In the genomic region with DNA sequence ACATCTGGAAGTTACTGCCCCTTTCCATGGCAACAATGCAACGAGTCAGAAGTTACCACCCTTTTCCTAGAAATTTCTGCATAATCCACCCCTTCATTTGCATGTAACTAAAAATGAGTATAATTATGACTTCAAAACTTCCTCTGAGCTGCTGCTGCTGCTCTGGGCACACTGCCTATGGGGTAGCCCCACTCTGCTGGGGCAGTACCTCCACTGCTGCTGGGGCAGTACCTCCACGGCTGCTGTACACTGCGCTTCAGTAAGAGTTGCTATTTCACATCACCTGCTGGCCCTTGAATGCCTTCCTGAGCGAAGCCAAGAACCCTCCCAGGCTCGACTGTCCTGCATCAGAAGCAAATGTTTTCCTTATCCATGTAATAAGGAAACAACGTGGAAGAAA, we compare ENCODE assay signal across 14 cellular contexts.
A peak's percentile ranks its signal among the peaks of the same experiment; 100 is the strongest.
DNase-seq lines count a peak whose midpoint lies in the region; ATAC-seq, FAIRE-seq and TF ChIP-seq lines count a peak whose summit lies in the region.
"Had no signal": no experiment of that assay in that cellular context is flagged by ENCODE, and none has a peak within 500 bp of the region (broad histone marks: within the 10 kb centered on the region; RNA-seq: fewer than 3 reads in every experiment).

No MANE protein-coding gene starts in this region.

- no peak for TF ChIP-seq CTCF in activated CD8-positive, alpha-beta T cell treated with anti-CD3 and anti-CD28 coated beads for 36 hours (IDR thresholded peaks at IDR 0.05)
- no peak for TF ChIP-seq CTCF in chondrocyte (IDR thresholded peaks at IDR 0.05)

- no peak overlapping the region for H3K4me3 Mint-ChIP-seq in activated CD8-positive, alpha-beta T cell treated with anti-CD3 and anti-CD28 coated beads for 36 hours
- no peak overlapping the region for H3K4me3 Mint-ChIP-seq in activated CD8-positive, alpha-beta T cell treated with anti-CD3 and anti-CD28 coated beads, Interleukin-2, amount 10 ng/mL, durations not matched to agents 7 days and 5 days
- H3K4me3 Mint-ChIP-seq in chondrocyte (ENCODE audit: unreplicated experiment) = no peak overlapping the region
- H3K4me3 Mint-ChIP-seq: CD4-positive, CD25-positive, alpha-beta regulatory T cell had no signal

- CTCF ChIA-PET in activated CD8-positive, alpha-beta T cell treated with anti-CD3 and anti-CD28 coated beads for 36 hours (lab: Charles Lee) = no interaction called here
- CTCF ChIA-PET in activated CD8-positive, alpha-beta T cell treated with anti-CD3 and anti-CD28 coated beads, Interleukin-2, amount 10 ng/mL, durations not matched to agents 7 days and 5 days (lab: Charles Lee) = no interaction called here

- peak; percentile 62 for ATAC-seq in activated CD8-positive, alpha-beta T cell treated with anti-CD3 and anti-CD28 coated beads for 36 hours
- no peak for ATAC-seq in activated CD8-positive, alpha-beta T cell treated with anti-CD3 and anti-CD28 coated beads, Interleukin-2, amount 10 ng/mL, durations not matched to agents 7 days and 5 days
- ATAC-seq in HG02610 (IDR thresholded peaks at IDR 0.05; ENCODE audit: unreplicated experiment) = peak; percentile 55
- ATAC-seq: HepG2 had no signal

- no peaks in the 10 kb centered on the region for H3K27me3 Mint-ChIP-seq in activated CD8-positive, alpha-beta T cell treated with anti-CD3 and anti-CD28 coated beads for 36 hours
- H3K27me3 Mint-ChIP-seq in activated CD8-positive, alpha-beta T cell treated with anti-CD3 and anti-CD28 coated beads, Interleukin-2, amount 10 ng/mL, durations not matched to agents 7 days and 5 days (ENCODE audit: low read depth) = no peaks in the 10 kb centered on the region
- no peaks in the 10 kb centered on the region for H3K27me3 Mint-ChIP-seq in chondrocyte (ENCODE audit: low read depth)
- H3K27me3 Mint-ChIP-seq: CD4-positive, CD25-positive, alpha-beta regulatory T cell had no signal

- FAIRE-seq in urothelium cell line (lab: Jason Lieb, UNC) = no peak
- FAIRE-seq: GM18507, HepG2 had no signal

- intact Hi-C loops in activated CD8-positive, alpha-beta T cell treated with anti-CD3 and anti-CD28 coated beads for 36 hours (cut with micrococcal nuclease) = no loop called here

- POLR2A ChIA-PET in activated CD8-positive, alpha-beta T cell treated with anti-CD3 and anti-CD28 coated beads for 36 hours (lab: Charles Lee) = no interaction called here
- POLR2A ChIA-PET in activated CD8-positive, alpha-beta T cell treated with anti-CD3 and anti-CD28 coated beads, Interleukin-2, amount 10 ng/mL, durations not matched to agents 7 days and 5 days (lab: Charles Lee) = no interaction called here

- peak; percentile 1 for DNase-seq in activated CD8-positive, alpha-beta T cell treated with anti-CD3 and anti-CD28 coated beads for 36 hours
- DNase-seq in activated CD8-positive, alpha-beta T cell treated with anti-CD3 and anti-CD28 coated beads, Interleukin-2, amount 10 ng/mL, durations not matched to agents 7 days and 5 days = no peak
- DNase-seq in chondrocyte (ENCODE audit: low spot score) (peak; percentile 21), HuH-7.5 (ENCODE audit: low spot score) (no peak), urothelium cell line (ENCODE audit: low spot score) (no peak)
- DNase-seq in activated CD4-positive, alpha-beta T cell treated with anti-CD3 and anti-CD28 coated beads for 1 hour = no peak
- DNase-seq: ACHN; CD4-positive, CD25-positive, alpha-beta regulatory T cell; DMS53; GF-D8; GOT3 had no signal

- H3K4me1 Mint-ChIP-seq in activated CD8-positive, alpha-beta T cell treated with anti-CD3 and anti-CD28 coated beads for 36 hours (ENCODE audit: low read depth) = no peaks in the 10 kb centered on the region
- H3K4me1 Mint-ChIP-seq in activated CD8-positive, alpha-beta T cell treated with anti-CD3 and anti-CD28 coated beads, Interleukin-2, amount 10 ng/mL, durations not matched to agents 7 days and 5 days (ENCODE audit: low read depth) = no peaks in the 10 kb centered on the region
- peaks cover 6% of the 10 kb centered on the region for H3K4me1 Mint-ChIP-seq in chondrocyte (ENCODE audit: low read depth)
- H3K4me1 Mint-ChIP-seq: CD4-positive, CD25-positive, alpha-beta regulatory T cell had no signal

- no peaks in the 10 kb centered on the region for H3K36me3 Mint-ChIP-seq in activated CD8-positive, alpha-beta T cell treated with anti-CD3 and anti-CD28 coated beads for 36 hours (ENCODE audit: low read depth)
- H3K36me3 Mint-ChIP-seq in activated CD8-positive, alpha-beta T cell treated with anti-CD3 and anti-CD28 coated beads, Interleukin-2, amount 10 ng/mL, durations not matched to agents 7 days and 5 days (ENCODE audit: low read depth) = no peaks in the 10 kb centered on the region
- no peaks in the 10 kb centered on the region for H3K36me3 Mint-ChIP-seq in chondrocyte (ENCODE audit: low read depth)
- H3K36me3 Mint-ChIP-seq: CD4-positive, CD25-positive, alpha-beta regulatory T cell had no signal

- H3K27ac Mint-ChIP-seq in activated CD8-positive, alpha-beta T cell treated with anti-CD3 and anti-CD28 coated beads for 36 hours = no peak overlapping the region
- H3K27ac Mint-ChIP-seq in activated CD8-positive, alpha-beta T cell treated with anti-CD3 and anti-CD28 coated beads, Interleukin-2, amount 10 ng/mL, durations not matched to agents 7 days and 5 days = no peak overlapping the region
- no peak overlapping the region for H3K27ac Mint-ChIP-seq in chondrocyte (ENCODE audit: unreplicated experiment)
- H3K27ac Mint-ChIP-seq: CD4-positive, CD25-positive, alpha-beta regulatory T cell had no signal

- peaks cover 17% of the 10 kb centered on the region for H3K9me3 Mint-ChIP-seq in activated CD8-positive, alpha-beta T cell treated with anti-CD3 and anti-CD28 coated beads for 36 hours
- H3K9me3 Mint-ChIP-seq in activated CD8-positive, alpha-beta T cell treated with anti-CD3 and anti-CD28 coated beads, Interleukin-2, amount 10 ng/mL, durations not matched to agents 7 days and 5 days (ENCODE audit: insufficient read depth) = peaks cover 6% of the 10 kb centered on the region
- peaks cover 8% of the 10 kb centered on the region for H3K9me3 Mint-ChIP-seq in chondrocyte (ENCODE audit: low read depth)

Comparison
In these comparisons a context has a peak if more than half of its experiments do, and no peak if none do; other contexts are left out.
1. DNase-seq: peak in activated CD8-positive, alpha-beta T cell treated with anti-CD3 and anti-CD28 coated beads for 36 hours (single experiment) and chondrocyte (single experiment); none in activated CD8-positive, alpha-beta T cell treated with anti-CD3 and anti-CD28 coated beads, Interleukin-2, amount 10 ng/mL, durations not matched to agents 7 days and 5 days (single experiment), HuH-7.5 (single experiment), urothelium cell line (single experiment) and activated CD4-positive, alpha-beta T cell treated with anti-CD3 and anti-CD28 coated beads for 1 hour (single experiment).